In genomic region chr12:57770734-57771133, GRCh38 we compare ENCODE assay signal across 11 cellular contexts. TPM values are rescaled to one million over a fixed set of nuclear protein-coding genes. Genes with fewer than 3 reads are reported as not detected.
DNase-seq lines count a peak whose midpoint lies in the region; ATAC-seq and TF ChIP-seq lines count a peak whose summit lies in the region.
"Had no signal": no experiment of that assay in that cellular context is flagged by ENCODE, and none has a peak within 500 bp of the region (broad histone marks: within the 10 kb centered on the region; RNA-seq: fewer than 3 reads in every experiment).

No MANE protein-coding gene starts in this region.

- H3K36me3 ChIP-seq in heart left ventricle = peaks cover 0 to 29% (median 7%) of the 10 kb centered on the region in 9 donors

- CTCF ChIA-PET in activated B cell treated with CpG ODN at 0.5 μM for 24 hours (lab: Charles Lee) = no interaction called here

- H3K27ac ChIP-seq in C4-2B = peak overlapping the region; percentile 97; the same call in 1 of the 2 replicates
- peak overlapping the region; percentile 96 for H3K27ac ChIP-seq in HL-60 (replicated peaks)
- H3K27ac ChIP-seq in heart left ventricle = peak overlapping the region in 1 of 12 donors; percentile 94

- TF ChIP-seq POLR2A in heart left ventricle (IDR thresholded peaks at IDR 0.05) = no peak

- H3K4me1 ChIP-seq in heart left ventricle = peaks cover 7 to 42% (median 28%) of the 10 kb centered on the region in 12 donors

- intact Hi-C loops in activated B cell treated with CpG ODN at 0.5 μM for 24 hours (cut with micrococcal nuclease) = no loop called here
- intact Hi-C loops in heart left ventricle (cut with DNase I) = no loop called here

- POLR2A ChIA-PET in activated B cell treated with CpG ODN at 0.5 μM for 24 hours (lab: Charles Lee) = interaction anchor here (1.2 to 6.7 kb wide), 2 partner anchors 12 to 14 kb away, joined by 3 to 34 read pairs; partner anchors contain the start of genes MARCHF9 and TSFM

- no peak overlapping the region for H3K27ac Mint-ChIP-seq in activated B cell treated with CpG ODN at 0.5 μM for 24 hours
- no peak overlapping the region for H3K27ac Mint-ChIP-seq in memory B cell

- peaks cover 31% of the 10 kb centered on the region for H3K36me3 Mint-ChIP-seq in activated B cell treated with CpG ODN at 0.5 μM for 24 hours (ENCODE audit: low read depth)
- H3K36me3 Mint-ChIP-seq in memory B cell = no peaks in the 10 kb centered on the region

- H3K9me3 ChIP-seq in heart left ventricle = no peaks in the 10 kb centered on the region
- H3K9me3 ChIP-seq: body of pancreas had no signal

- WGBS in heart left ventricle, 4 donors = 88 to 91% (median 90%) methylated on average over 4 of the region's 4 CpGs

- DNase-seq in HL-60 (ENCODE audit: low read depth in 1 of 2, low spot score in 1 of 2) (no peak), activated B cell treated with CpG ODN at 0.5 μM for 24 hours (no peak), memory B cell (ENCODE audit: low spot score in 2 of 2) (no peak), heart left ventricle (no peak), NCI-H146 treated with DMSO at 0.1 percent for 48 hours (lab: John Stamatoyannopoulos, UW; ENCODE audit: unreplicated experiment) (no peak), SIG-M5 treated with dmso at 0.1 percent for 504 hours (lab: John Stamatoyannopoulos, UW; ENCODE audit: unreplicated experiment) (no peak)
- DNase-seq: activated CD4-positive, CD25-positive, alpha-beta regulatory T cell; body of pancreas had no signal

- H3K4me3 ChIP-seq in HL-60 (replicated peaks; ENCODE audit: insufficient read depth, low read length) (peak overlapping the region; percentile 79), heart left ventricle (peak overlapping the region in 1 of 12 donors; percentile 79)

- TF ChIP-seq CTCF in C4-2B (conservative IDR thresholded peaks at IDR 0.05) (no peak), HL-60 (IDR thresholded peaks at IDR 0.05; ENCODE audit: insufficient read depth, low read length) (no peak), activated B cell treated with CpG ODN at 0.5 μM for 24 hours (IDR thresholded peaks at IDR 0.05) (no peak), heart left ventricle (IDR thresholded peaks at IDR 0.05) (no peak)

- H3K4me3 Mint-ChIP-seq in activated B cell treated with CpG ODN at 0.5 μM for 24 hours (peak overlapping the region; percentile 44), memory B cell (peak overlapping the region; percentile 19)

- no peaks in the 10 kb centered on the region for H3K9me3 Mint-ChIP-seq in activated B cell treated with CpG ODN at 0.5 μM for 24 hours
- H3K9me3 Mint-ChIP-seq in memory B cell = no peaks in the 10 kb centered on the region

- ATAC-seq in activated B cell treated with CpG ODN at 0.5 μM for 24 hours (ENCODE audit: low read depth) = no peak
- no peak for ATAC-seq in memory B cell (ENCODE audit: low read depth)
- no peak for ATAC-seq in heart left ventricle
- ATAC-seq in HG03159 (IDR thresholded peaks at IDR 0.05; ENCODE audit: unreplicated experiment) = no peak
- ATAC-seq: body of pancreas had no signal

- H3K4me1 Mint-ChIP-seq in activated B cell treated with CpG ODN at 0.5 μM for 24 hours = peaks cover 29% of the 10 kb centered on the region
- H3K4me1 Mint-ChIP-seq in memory B cell = peaks cover 21% of the 10 kb centered on the region

- peaks cover 13% of the 10 kb centered on the region for H3K27me3 ChIP-seq in HL-60 (ENCODE audit: insufficient read depth, poor library complexity, severe bottlenecking)
- H3K27me3 ChIP-seq in heart left ventricle = peaks cover 0 to 18% (median 9%) of the 10 kb centered on the region in 9 donors
- H3K27me3 ChIP-seq: body of pancreas had no signal

- H3K27me3 Mint-ChIP-seq in activated B cell treated with CpG ODN at 0.5 μM for 24 hours (peaks cover 9% of the 10 kb centered on the region), memory B cell (peaks cover 3% of the 10 kb centered on the region)

RNA-seq across cellular contexts. Expression of gene METTL1, which starts 1.2 kb away (rescaled TPM):
- total RNA-seq in activated B cell treated with CpG ODN at 0.5 μM for 24 hours = 32.2 and 40.7 TPM in 2 replicates
- total RNA-seq in heart left ventricle = 10 to 100 TPM in 3 of 9 donors, 1 to 10 TPM in 5, under 1 TPM in 1; 0.95 to 16.6 (median 7.7) TPM
- polyA plus RNA-seq in heart left ventricle = 10 to 100 TPM in 1 of 2 donors, 1 to 10 TPM in 1; 9.4 to 28.5 TPM

RNA-seq across cellular contexts. Expression of gene EEF1AKMT3, which starts 1.7 kb away (rescaled TPM):
- total RNA-seq in activated B cell treated with CpG ODN at 0.5 μM for 24 hours (0.60 and 1.2 TPM in 2 replicates), heart left ventricle (1 to 10 TPM; 1.2 to 4.5 (median 1.9) TPM)
- 1 to 10 TPM in 1 of 2 donors, under 1 TPM in 1; 0.84 to 1.2 TPM for polyA plus RNA-seq in heart left ventricle

RNA-seq across cellular contexts. Expression of gene CYP27B1, which starts 3.9 kb away (rescaled TPM):
- total RNA-seq in activated B cell treated with CpG ODN at 0.5 μM for 24 hours = 2.4 and 2.5 TPM in 2 replicates
- under 1 TPM in 5 of 9 donors, not detected in 4; 0.16 to 0.77 (median 0.19) TPM for total RNA-seq in heart left ventricle
- polyA plus RNA-seq in heart left ventricle = under 1 TPM; 0.11 to 0.19 TPM
- total RNA-seq: frontal cortex had no signal

RNA-seq across cellular contexts. Expression of gene TSFM, which starts 11.9 kb away (rescaled TPM):
- total RNA-seq in activated B cell treated with CpG ODN at 0.5 μM for 24 hours (28.4 and 33.4 TPM in 2 replicates), heart left ventricle (10 to 100 TPM; 38.8 to 62.5 (median 45.4) TPM)
- 10 to 100 TPM; 37.6 to 80.8 TPM for polyA plus RNA-seq in heart left ventricle

RNA-seq across cellular contexts. Expression of gene MARCHF9, which starts 15.8 kb away (rescaled TPM):
- total RNA-seq in activated B cell treated with CpG ODN at 0.5 μM for 24 hours (54.1 and 58.2 TPM in 2 replicates), heart left ventricle (10 to 100 TPM; 11.3 to 18.9 (median 13.3) TPM)
- polyA plus RNA-seq in heart left ventricle = 10 to 100 TPM; 13.6 to 15.8 TPM
